In genomic region chr15:66503780-66504562, GRCh38 we compare ENCODE assay signal across 8 cellular contexts. TPM values are rescaled to one million over a fixed set of nuclear protein-coding genes. Genes with fewer than 3 reads are reported as not detected.
DNase-seq lines count a peak whose midpoint lies in the region; ATAC-seq, FAIRE-seq and TF ChIP-seq lines count a peak whose summit lies in the region.

No MANE protein-coding gene starts in this region.

- peak overlapping the region; percentile 98 for H3K27ac Mint-ChIP-seq in activated CD4-positive, alpha-beta T cell treated with anti-CD3 and anti-CD28 coated beads, Interleukin-2, amount 10 ng/mL, durations not matched to agents 24 days and 14 days
- peak overlapping the region; percentile 99 for H3K27ac Mint-ChIP-seq in activated naive CD8-positive, alpha-beta T cell treated with anti-CD3 and anti-CD28 coated beads, Interleukin-2, amount 10 ng/mL, durations not matched to agents 7 days and 5 days

- H2AFZ ChIP-seq in keratinocyte (ENCODE audit: control insufficient read depth, low read length) = peak overlapping the region; percentile 94

- H3K27me3 ChIP-seq in keratinocyte (ENCODE audit: control insufficient read depth, extremely low read depth, insufficient read depth, low read length) = no peaks in the 10 kb centered on the region

- H3K4me1 ChIP-seq in keratinocyte (ENCODE audit: control insufficient read depth, extremely low read depth, insufficient read depth, low read length) = peaks cover 17% of the 10 kb centered on the region

- peaks cover 22 to 36% of the 10 kb centered on the region in 2 experiments for H3K36me3 ChIP-seq in keratinocyte (ENCODE audit: control insufficient read depth in 2 of 2, extremely low read depth in 1 of 2, insufficient read depth in 2 of 2, low read length in 2 of 2)

- no peaks in the 10 kb centered on the region for H3K9me3 ChIP-seq in keratinocyte (ENCODE audit: control insufficient read depth, low read depth, low read length)

- peaks cover 53% of the 10 kb centered on the region for H3K4me1 Mint-ChIP-seq in activated CD4-positive, alpha-beta T cell treated with anti-CD3 and anti-CD28 coated beads, Interleukin-2, amount 10 ng/mL, durations not matched to agents 24 days and 14 days
- peaks cover 49% of the 10 kb centered on the region for H3K4me1 Mint-ChIP-seq in activated naive CD8-positive, alpha-beta T cell treated with anti-CD3 and anti-CD28 coated beads, Interleukin-2, amount 10 ng/mL, durations not matched to agents 7 days and 5 days

- no peak for ATAC-seq in activated naive CD8-positive, alpha-beta T cell treated with anti-CD3 and anti-CD28 coated beads, Interleukin-2, amount 10 ng/mL, durations not matched to agents 7 days and 5 days (ENCODE audit: low read depth)
- no peak for ATAC-seq in GM18873 (IDR thresholded peaks at IDR 0.05; ENCODE audit: low FRiP score, unreplicated experiment)

- no peak for FAIRE-seq in keratinocyte (lab: Jason Lieb, UNC)

- no peaks in the 10 kb centered on the region for H3K27me3 Mint-ChIP-seq in activated CD4-positive, alpha-beta T cell treated with anti-CD3 and anti-CD28 coated beads, Interleukin-2, amount 10 ng/mL, durations not matched to agents 24 days and 14 days
- no peaks in the 10 kb centered on the region for H3K27me3 Mint-ChIP-seq in activated naive CD8-positive, alpha-beta T cell treated with anti-CD3 and anti-CD28 coated beads, Interleukin-2, amount 10 ng/mL, durations not matched to agents 7 days and 5 days

- no peaks in the 10 kb centered on the region for H3K9me3 Mint-ChIP-seq in activated CD4-positive, alpha-beta T cell treated with anti-CD3 and anti-CD28 coated beads, Interleukin-2, amount 10 ng/mL, durations not matched to agents 24 days and 14 days
- no peaks in the 10 kb centered on the region for H3K9me3 Mint-ChIP-seq in activated naive CD8-positive, alpha-beta T cell treated with anti-CD3 and anti-CD28 coated beads, Interleukin-2, amount 10 ng/mL, durations not matched to agents 7 days and 5 days

- H3K4me3 ChIP-seq in keratinocyte (ENCODE audit: control insufficient read depth in 2 of 3, extremely low read depth in 1 of 3, insufficient read depth in 2 of 3, low read depth in 1 of 3, low read length in 3 of 3) = peak overlapping the region; percentile 89 to 99 (median 98)

- H3K9ac ChIP-seq in keratinocyte (ENCODE audit: control insufficient read depth, extremely low read depth, insufficient read depth, low read length) = peak overlapping the region; percentile 98

- peak overlapping the region; percentile 92 for H3K4me2 ChIP-seq in keratinocyte (ENCODE audit: control insufficient read depth, extremely low read depth, insufficient read depth, low read depth, low read length)

- H3K79me2 ChIP-seq in keratinocyte (ENCODE audit: control insufficient read depth, insufficient read depth, low read length) = peaks cover 76% of the 10 kb centered on the region

- H3K27ac ChIP-seq in keratinocyte (ENCODE audit: control insufficient read depth, insufficient read depth, low read length) = peak overlapping the region; percentile 99
- H3K27ac ChIP-seq in temporal lobe (ENCODE audit: low read depth, low read length) = peak overlapping the region; percentile 76

- dilution Hi-C loops in keratinocyte (cut with MboI; ENCODE audit: extremely low pct_ligation_motif_present, low sequenced_read_pairs) = no loop called here

- DNase-seq in activated CD4-positive, alpha-beta T cell treated with anti-CD3 and anti-CD28 coated beads, Interleukin-2, amount 10 ng/mL, durations not matched to agents 24 days and 14 days = no peak
- no peak for DNase-seq in activated CD4-positive, alpha-beta T cell treated with anti-CD3 and anti-CD28 coated beads, Interleukin-2, amount 50 U/mL, for 1 hour
- DNase-seq in activated naive CD8-positive, alpha-beta T cell treated with anti-CD3 and anti-CD28 coated beads, Interleukin-2, amount 10 ng/mL, durations not matched to agents 7 days and 5 days = no peak
- no peak for DNase-seq in keratinocyte (ENCODE audit: low read depth, low spot score)
- DNase-seq in SIG-M5 (lab: John Stamatoyannopoulos, UW) = no peak
- DNase-seq in hypothalamus (lab: John Stamatoyannopoulos, UW) = no peak

- TF ChIP-seq CTCF in keratinocyte (optimal IDR thresholded peaks at IDR 0.05 in 1 of 3, IDR thresholded peaks at IDR 0.05 in 1 of 3, conservative IDR thresholded peaks at IDR 0.05 in 1 of 3; ENCODE audit: extremely low read depth in 1 of 3, insufficient read depth in 2 of 3, low read length in 3 of 3) = no peak

- no peaks in the 10 kb centered on the region for H3K9me1 ChIP-seq in keratinocyte (ENCODE audit: control insufficient read depth, extremely low read depth, insufficient read depth, low read length)

- peaks cover 62% of the 10 kb centered on the region for H3K36me3 Mint-ChIP-seq in activated CD4-positive, alpha-beta T cell treated with anti-CD3 and anti-CD28 coated beads, Interleukin-2, amount 10 ng/mL, durations not matched to agents 24 days and 14 days (ENCODE audit: low read depth)
- H3K36me3 Mint-ChIP-seq in activated naive CD8-positive, alpha-beta T cell treated with anti-CD3 and anti-CD28 coated beads, Interleukin-2, amount 10 ng/mL, durations not matched to agents 7 days and 5 days = peaks cover 47% of the 10 kb centered on the region

- H3K4me3 Mint-ChIP-seq in activated CD4-positive, alpha-beta T cell treated with anti-CD3 and anti-CD28 coated beads, Interleukin-2, amount 10 ng/mL, durations not matched to agents 24 days and 14 days = peak overlapping the region; percentile 92
- H3K4me3 Mint-ChIP-seq in activated naive CD8-positive, alpha-beta T cell treated with anti-CD3 and anti-CD28 coated beads, Interleukin-2, amount 10 ng/mL, durations not matched to agents 7 days and 5 days = peak overlapping the region; percentile 100

- POLR2A ChIA-PET in activated naive CD8-positive, alpha-beta T cell treated with anti-CD3 and anti-CD28 coated beads, Interleukin-2, amount 10 ng/mL, durations not matched to agents 7 days and 5 days (lab: Charles Lee) = interaction anchor here (1.1 to 1.4 kb wide), 3 partner anchors 102 to 209 kb away, joined by 3 to 13 read pairs (median 4); partner anchors contain the start of gene MAP2K1

- intact Hi-C loops in activated CD4-positive, alpha-beta T cell treated with anti-CD3 and anti-CD28 coated beads, Interleukin-2, amount 10 ng/mL, durations not matched to agents 24 days and 14 days (cut with micrococcal nuclease) = loop anchor here (2.0 to 10.0 kb wide), 3 partner anchors 117 to 1771 kb away; partner anchors contain the start of genes FEM1B, MAP2K1 and SMAD6

- H4K20me1 ChIP-seq in keratinocyte (ENCODE audit: control insufficient read depth, extremely low read depth, insufficient read depth, low read length) = peaks cover 13% of the 10 kb centered on the region

RNA-seq across cellular contexts. Expression of gene RPL4, which starts 0.7 kb away (rescaled TPM):
- total RNA-seq in activated CD4-positive, alpha-beta T cell treated with anti-CD3 and anti-CD28 coated beads, Interleukin-2, amount 10 ng/mL, durations not matched to agents 24 days and 14 days = 3,393 and 3,435 TPM in 2 replicates
- total RNA-seq in activated naive CD8-positive, alpha-beta T cell treated with anti-CD3 and anti-CD28 coated beads, Interleukin-2, amount 10 ng/mL, durations not matched to agents 7 days and 5 days = 1,000 to 10,000 TPM; 2,522 to 2,542 TPM
- 4,775 to 5,343 TPM (median 4,989 TPM) in 3 replicates for polyA plus RNA-seq in keratinocyte
- polyA plus RNA-seq in keratinocyte (2011; ENCODE audit: low read depth) = 1,839 TPM
- 5,273 and 5,283 TPM in 2 replicates for polyA plus RNA-seq in keratinocyte (2011; cell fraction: cytosol; rRNA removed)
- 1,423 and 1,500 TPM in 2 replicates for polyA plus RNA-seq in keratinocyte (2011; cell fraction: nucleus; rRNA removed)
- 4,114 and 4,154 TPM in 2 replicates for polyA plus RNA-seq in keratinocyte (2012; ENCODE audit: low replicate concordance)
- 3,166 to 4,283 TPM (median 3,515 TPM) in 3 replicates for polyA minus RNA-seq in keratinocyte
- polyA minus RNA-seq in keratinocyte (2011; cell fraction: cytosol; rRNA and poly(A)+ RNA removed) = 2,751 TPM
- polyA minus RNA-seq in keratinocyte (2011; cell fraction: nucleus; rRNA and poly(A)+ RNA removed) = 518 and 680 TPM in 2 replicates
- total RNA-seq in temporal lobe = 1,813 TPM

RNA-seq across cellular contexts. Expression of gene ZWILCH, which starts 1.2 kb away (rescaled TPM):
- 37.1 and 41.1 TPM in 2 replicates for total RNA-seq in activated CD4-positive, alpha-beta T cell treated with anti-CD3 and anti-CD28 coated beads, Interleukin-2, amount 10 ng/mL, durations not matched to agents 24 days and 14 days
- total RNA-seq in activated naive CD8-positive, alpha-beta T cell treated with anti-CD3 and anti-CD28 coated beads, Interleukin-2, amount 10 ng/mL, durations not matched to agents 7 days and 5 days = 10 to 100 TPM; 28.1 to 28.7 TPM
- 15.6 to 34.9 TPM (median 17.8 TPM) in 3 replicates for polyA plus RNA-seq in keratinocyte
- 13.9 TPM for polyA plus RNA-seq in keratinocyte (2011; ENCODE audit: low read depth)
- 11.6 and 19.9 TPM in 2 replicates for polyA plus RNA-seq in keratinocyte (2011; cell fraction: cytosol; rRNA removed)
- 16.0 and 17.3 TPM in 2 replicates for polyA plus RNA-seq in keratinocyte (2011; cell fraction: nucleus; rRNA removed)
- 4.2 and 15.4 TPM in 2 replicates for polyA plus RNA-seq in keratinocyte (2012; ENCODE audit: low replicate concordance)
- polyA minus RNA-seq in keratinocyte = 7.3 to 33.6 TPM (median 7.8 TPM) in 3 replicates
- 10.0 TPM for polyA minus RNA-seq in keratinocyte (2011; cell fraction: cytosol; rRNA and poly(A)+ RNA removed)
- 7.5 and 16.2 TPM in 2 replicates for polyA minus RNA-seq in keratinocyte (2011; cell fraction: nucleus; rRNA and poly(A)+ RNA removed)
- 31.2 TPM for total RNA-seq in temporal lobe

RNA-seq across cellular contexts. Expression of gene SNAPC5, which starts 6.4 kb away (rescaled TPM):
- total RNA-seq in activated CD4-positive, alpha-beta T cell treated with anti-CD3 and anti-CD28 coated beads, Interleukin-2, amount 10 ng/mL, durations not matched to agents 24 days and 14 days = 33.5 and 33.9 TPM in 2 replicates
- total RNA-seq in activated naive CD8-positive, alpha-beta T cell treated with anti-CD3 and anti-CD28 coated beads, Interleukin-2, amount 10 ng/mL, durations not matched to agents 7 days and 5 days = 10 to 100 TPM; 32.4 to 33.7 TPM
- 9.6 to 20.6 TPM (median 16.1 TPM) in 3 replicates for polyA plus RNA-seq in keratinocyte
- polyA plus RNA-seq in keratinocyte (2011; ENCODE audit: low read depth) = 14.1 TPM
- 15.9 and 17.5 TPM in 2 replicates for polyA plus RNA-seq in keratinocyte (2011; cell fraction: cytosol; rRNA removed)
- 6.5 and 7.5 TPM in 2 replicates for polyA plus RNA-seq in keratinocyte (2011; cell fraction: nucleus; rRNA removed)
- 11.8 and 22.9 TPM in 2 replicates for polyA plus RNA-seq in keratinocyte (2012; ENCODE audit: low replicate concordance)
- polyA minus RNA-seq in keratinocyte = 1.8 to 9.0 TPM (median 7.2 TPM) in 3 replicates
- 7.9 TPM for polyA minus RNA-seq in keratinocyte (2011; cell fraction: cytosol; rRNA and poly(A)+ RNA removed)
- polyA minus RNA-seq in keratinocyte (2011; cell fraction: nucleus; rRNA and poly(A)+ RNA removed) = 0.93 and 1.6 TPM in 2 replicates
- 11.8 TPM for total RNA-seq in temporal lobe
